ENCODE assay signal across 8 cellular contexts in the genomic region with DNA sequence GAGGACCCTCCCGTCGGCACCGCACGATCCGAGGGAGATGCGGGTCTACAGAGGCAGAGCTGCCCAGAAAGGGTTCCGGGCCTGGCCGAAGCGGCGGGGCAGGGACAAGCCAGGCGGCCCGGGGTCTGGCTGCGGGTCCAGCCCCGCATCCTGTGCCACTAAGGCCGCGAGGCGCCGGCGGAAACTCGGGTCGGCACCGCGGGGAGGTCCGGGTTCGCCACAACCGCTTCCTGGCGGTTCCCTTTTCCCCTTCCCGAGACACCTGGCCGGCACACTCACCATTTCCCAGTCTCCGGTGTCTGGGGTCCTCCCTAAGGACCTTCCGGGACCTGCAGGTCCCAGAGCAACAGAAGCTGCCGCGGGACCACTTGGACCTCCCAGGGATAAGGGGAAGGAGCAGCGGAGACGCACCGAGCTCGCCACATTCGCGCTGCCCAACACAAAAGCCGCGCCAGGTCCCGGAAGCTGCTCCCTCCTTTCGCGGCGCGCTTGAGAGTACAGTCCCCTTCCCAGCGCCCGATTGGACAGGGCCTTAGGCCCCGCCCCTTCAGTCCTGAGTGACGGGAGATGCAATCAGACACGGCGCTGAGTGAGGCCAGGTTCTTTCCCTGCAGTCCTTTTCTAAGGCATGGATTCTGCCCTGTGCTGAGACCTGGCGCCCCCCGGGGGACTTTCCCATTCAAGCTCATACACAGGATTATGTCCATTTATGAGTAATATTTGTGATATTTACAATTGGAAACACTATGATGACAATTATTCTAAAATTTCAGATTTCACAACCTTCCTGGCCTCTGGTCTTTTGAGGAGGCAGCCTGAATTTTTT. TPM values are rescaled to one million over a fixed set of nuclear protein-coding genes. Genes with fewer than 3 reads are reported as not detected.
A peak's percentile ranks its signal among the peaks of the same experiment; 100 is the strongest.
DNase-seq lines count a peak whose midpoint lies in the region; TF ChIP-seq lines count a peak whose summit lies in the region.

A gene (minus strand): TSS at position 497 of the 826 bp plus-strand sequence. CDS start 215 bp downstream, at position 282.

- H3K4me1 Mint-ChIP-seq in endothelial cell (ENCODE audit: unreplicated experiment): peaks cover 16% of the 10 kb centered on the region

- DNase-seq in COLO829 (ENCODE audit: low spot score) (peak; percentile 92), GM20000 (ENCODE audit: low spot score) (peak; percentile 94), HS-5 (ENCODE audit: low read depth) (peak; percentile 82), NOMO-1 (lab: John Stamatoyannopoulos, UW; ENCODE audit: unreplicated experiment in 2 of 2) (peak; percentile 92 to 96), endothelial cell (ENCODE audit: low spot score) (peak; percentile 93), midbrain (lab: John Stamatoyannopoulos, UW) (peak; percentile 98)
- DNase-seq in activated CD8-positive, alpha-beta memory T cell treated with anti-CD3 and anti-CD28 coated beads for 48 hours (ENCODE audit: low read depth in 2 of 3, low spot score in 2 of 3): peak; percentile 71 to 81 (median 75)
- DNase-seq in stimulated activated CD8-positive, alpha-beta memory T cell treated with anti-CD3 and anti-CD28 coated beads, Interleukin-15, amount 100 ng/mL, for 48 hours (ENCODE audit: low read depth in 2 of 2): peak; percentile 87 to 89

- no peak for TF ChIP-seq CTCF in GM20000 (IDR thresholded peaks at IDR 0.05; ENCODE audit: extremely low read depth, missing control alignments)
- TF ChIP-seq CTCF in endothelial cell (IDR thresholded peaks at IDR 0.05; ENCODE audit: unreplicated experiment): no peak

- peaks cover 38% of the 10 kb centered on the region for H3K36me3 Mint-ChIP-seq in endothelial cell (ENCODE audit: low read depth, unreplicated experiment)

- H3K9me3 Mint-ChIP-seq in endothelial cell (ENCODE audit: unreplicated experiment): peaks cover 18% of the 10 kb centered on the region

- peak within 1 kb of the TSS; percentile 96 for H3K4me3 Mint-ChIP-seq in endothelial cell (ENCODE audit: unreplicated experiment)

- H3K27me3 Mint-ChIP-seq in endothelial cell (ENCODE audit: unreplicated experiment): peaks cover 8% of the 10 kb centered on the region

- peak within 1 kb of the TSS; percentile 92 for H3K27ac Mint-ChIP-seq in endothelial cell (ENCODE audit: unreplicated experiment)

RNA-seq across cellular contexts. Expression of the gene that starts here (rescaled TPM):
- total RNA-seq in endothelial cell (ENCODE audit: unreplicated experiment): 9.7 TPM

Comparison
In these comparisons a context has a peak if more than half of its experiments do, and no peak if none do; other contexts are left out.
1. Peak in every context shown above with its lines: DNase-seq.